In the genomic region with DNA sequence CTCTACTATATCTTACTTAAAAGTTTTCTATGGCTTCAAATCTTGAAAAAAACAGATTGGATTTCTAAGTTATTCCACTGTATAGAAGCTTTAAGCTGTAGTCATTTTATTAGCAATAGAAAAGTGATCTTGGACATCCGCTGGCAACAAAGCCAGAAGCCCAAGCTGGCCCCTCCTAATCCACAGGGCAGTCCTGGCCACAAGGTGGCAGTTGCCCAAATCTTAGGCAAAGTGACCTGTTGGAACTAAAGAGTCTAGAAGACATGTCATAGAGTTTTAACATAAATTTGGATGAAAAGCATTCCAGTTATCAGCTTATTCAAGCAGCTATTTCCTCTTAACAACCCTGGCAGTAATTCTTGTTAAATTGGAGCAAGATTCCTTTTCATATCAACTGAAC, we compare ENCODE assay signal across 9 cellular contexts.
DNase-seq lines count a peak whose midpoint lies in the region; ATAC-seq and FAIRE-seq lines count a peak whose summit lies in the region.
"Had no signal": no experiment of that assay in that cellular context is flagged by ENCODE, and none has a peak within 500 bp of the region (broad histone marks: within the 10 kb centered on the region; RNA-seq: fewer than 3 reads in every experiment).

No MANE protein-coding gene starts in this region.

- no peaks in the 10 kb centered on the region for H3K4me1 ChIP-seq in small intestine (ENCODE audit: control insufficient read depth in 2 of 2, insufficient read depth in 1 of 2, low read depth in 1 of 2, low read length in 1 of 2)

- H3K27me3 Mint-ChIP-seq in activated T-cell treated with anti-CD3 and anti-CD28 coated beads, Interleukin-2, amount 50 U/mL, for 4 hours (ENCODE audit: low read depth), result peaks cover 29% of the 10 kb centered on the region

- H3K36me3 Mint-ChIP-seq in activated T-cell treated with anti-CD3 and anti-CD28 coated beads, Interleukin-2, amount 50 U/mL, for 4 hours (ENCODE audit: insufficient read depth), result peaks cover 5% of the 10 kb centered on the region

- H3K4me3 Mint-ChIP-seq in activated T-cell treated with anti-CD3 and anti-CD28 coated beads, Interleukin-2, amount 50 U/mL, for 4 hours, result no peak overlapping the region

- no peaks in the 10 kb centered on the region for H3K4me1 Mint-ChIP-seq in activated T-cell treated with anti-CD3 and anti-CD28 coated beads, Interleukin-2, amount 50 U/mL, for 4 hours (ENCODE audit: low read depth)

- no peak overlapping the region for H3K4me3 ChIP-seq in small intestine (ENCODE audit: low read depth in 1 of 2, low read length in 2 of 2)
- H3K4me3 ChIP-seq: skin epidermis had no signal

- no peaks in the 10 kb centered on the region for H3K9me3 ChIP-seq in small intestine (ENCODE audit: control insufficient read depth, low read depth)

- peaks cover 0 to 2% of the 10 kb centered on the region in 2 donors for H3K27me3 ChIP-seq in small intestine (ENCODE audit: control insufficient read depth in 2 of 2, insufficient read depth in 2 of 2, low read length in 2 of 2)

- no peaks in the 10 kb centered on the region for H3K36me3 ChIP-seq in small intestine (ENCODE audit: control insufficient read depth in 2 of 2, insufficient read depth in 2 of 2, low read length in 2 of 2)

- H3K9me3 Mint-ChIP-seq in activated T-cell treated with anti-CD3 and anti-CD28 coated beads, Interleukin-2, amount 50 U/mL, for 4 hours, result peaks cover 6% of the 10 kb centered on the region

- no peak for FAIRE-seq in small intestine (lab: Jason Lieb, UNC)

- H3K27ac ChIP-seq in small intestine (ENCODE audit: low read depth in 1 of 2, low read length in 1 of 2), result no peak overlapping the region

- ATAC-seq in activated T-cell treated with anti-CD3 and anti-CD28 coated beads, Interleukin-2, amount 50 U/mL, for 4 hours, result no peak
- ATAC-seq in Right ventricle myocardium superior (ENCODE audit: poor library complexity), result peak; percentile 79
- ATAC-seq in HG02610 (IDR thresholded peaks at IDR 0.05; ENCODE audit: unreplicated experiment), result no peak

- intact Hi-C loops in Right ventricle myocardium superior (cut with DNase I), result loop anchor here (10.0 kb wide), 2 partner anchors 160 to 310 kb away; no protein-coding TSS in a partner anchor

- WGBS in small intestine, 3 donors, result 71 to 81% (median 78%) methylated on average over 1 of the region's 1 CpG

- DNase-seq in EL, result peak; percentile 52
- peak; percentile 24 for DNase-seq in HuH-7.5 (ENCODE audit: low spot score)
- DNase-seq in activated T-cell treated with anti-CD3 and anti-CD28 coated beads, Interleukin-2, amount 50 U/mL, for 4 hours, result peak; percentile 17
- DNase-seq in Right ventricle myocardium superior, result peak; percentile 75
- peak; percentile 58 for DNase-seq in small intestine
- DNase-seq in Kasumi-1 (lab: John Stamatoyannopoulos, UW), result no peak
- DNase-seq in NCI-H524 treated with DMSO at 0.1 percent for 48 hours (lab: John Stamatoyannopoulos, UW), result no peak

Comparison
In these comparisons a context has a peak if more than half of its experiments do, and no peak if none do; other contexts are left out.
1. DNase-seq: peak in EL (single experiment), HuH-7.5 (single experiment), activated T-cell treated with anti-CD3 and anti-CD28 coated beads, Interleukin-2, amount 50 U/mL, for 4 hours (single experiment), Right ventricle myocardium superior (single experiment) and small intestine (single experiment); none in Kasumi-1 (0 of 2) and NCI-H524 treated with DMSO at 0.1 percent for 48 hours (single experiment).